In the genomic region with DNA sequence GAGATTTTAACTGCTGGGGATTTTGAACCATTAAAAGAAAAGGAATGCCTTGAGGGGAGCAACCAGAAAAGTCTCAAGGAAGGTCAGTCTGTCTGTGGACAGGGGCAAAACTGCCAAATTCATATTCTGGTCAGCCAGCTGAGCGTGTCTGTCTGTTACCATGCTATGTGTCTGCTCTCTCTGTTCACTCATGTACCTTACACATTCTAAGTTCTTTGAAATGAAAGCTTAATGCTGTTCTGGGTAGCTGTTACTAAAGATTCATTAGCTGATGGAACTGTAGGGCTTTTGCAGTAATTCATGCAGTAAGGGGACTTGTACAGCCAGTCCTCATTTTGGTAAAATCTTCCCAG, we compare ENCODE assay signal across 10 cellular contexts.
A peak's percentile ranks its signal among the peaks of the same experiment; 100 is the strongest.
DNase-seq lines count a peak whose midpoint lies in the region; ATAC-seq and TF ChIP-seq lines count a peak whose summit lies in the region.
"Had no signal": no experiment of that assay in that cellular context is flagged by ENCODE, and none has a peak within 500 bp of the region (broad histone marks: within the 10 kb centered on the region; RNA-seq: fewer than 3 reads in every experiment).

No MANE protein-coding gene starts in this region.

- H3K36me3 ChIP-seq in fibroblast of lung (ENCODE audit: control insufficient read depth, insufficient read depth, low read length) (no peaks in the 10 kb centered on the region), upper lobe of right lung (no peaks in the 10 kb centered on the region)

- no peaks in the 10 kb centered on the region for H3K27me3 Mint-ChIP-seq in activated CD4-positive, alpha-beta T cell treated with anti-CD3 and anti-CD28 coated beads, Interleukin-2, amount 10 ng/mL, durations not matched to agents 7 days and 5 days
- no peaks in the 10 kb centered on the region for H3K27me3 Mint-ChIP-seq in nephron progenitor cell (ENCODE audit: low read depth, poor library complexity)
- H3K27me3 Mint-ChIP-seq: natural killer cell treated with Interleukin-12 subunit alpha and Interleukin-12 subunit beta and Interleukin-15 and Interleukin-18, amount 100 ng/mL, for 72 hours had no signal

- H3K4me1 ChIP-seq in fibroblast of lung (ENCODE audit: control insufficient read depth, extremely low read depth, insufficient read depth, low read length) (peaks cover 9% of the 10 kb centered on the region), upper lobe of right lung (peaks cover 12% of the 10 kb centered on the region)

- ATAC-seq in upper lobe of right lung (no peak), GM18861 (IDR thresholded peaks at IDR 0.05; ENCODE audit: unreplicated experiment) (no peak), GM18867 (IDR thresholded peaks at IDR 0.05; ENCODE audit: unreplicated experiment) (no peak)
- ATAC-seq: natural killer cell treated with Interleukin-12 subunit alpha and Interleukin-12 subunit beta and Interleukin-15 and Interleukin-18, amount 100 ng/mL, for 72 hours had no signal

- H3K27me3 ChIP-seq in fibroblast of lung (ENCODE audit: control insufficient read depth, insufficient read depth, low read length) (no peaks in the 10 kb centered on the region), upper lobe of right lung (no peaks in the 10 kb centered on the region)

- H2AFZ ChIP-seq in fibroblast of lung (ENCODE audit: low read length) = no peak overlapping the region

- no peak for TF ChIP-seq POLR2A in erythroblast (IDR thresholded peaks at IDR 0.05; ENCODE audit: low read length)

- POLR2A ChIA-PET in activated CD4-positive, alpha-beta T cell treated with anti-CD3 and anti-CD28 coated beads, Interleukin-2, amount 10 ng/mL, durations not matched to agents 7 days and 5 days (lab: Charles Lee) = interaction anchor here (1.1 kb wide), 1 partner anchor 9 kb away, joined by 3 read pairs; no protein-coding TSS in a partner anchor

- H3K27ac ChIP-seq in fibroblast of lung (ENCODE audit: insufficient read depth, low read length) (peak overlapping the region; percentile 60), upper lobe of right lung (peak overlapping the region; percentile 81)

- CTCF ChIA-PET in activated CD4-positive, alpha-beta T cell treated with anti-CD3 and anti-CD28 coated beads, Interleukin-2, amount 10 ng/mL, durations not matched to agents 7 days and 5 days (lab: Charles Lee) = interaction anchor here (1.7 kb wide), 1 partner anchor 99 kb away, joined by 4 read pairs; no protein-coding TSS in a partner anchor

- H3K79me2 ChIP-seq in fibroblast of lung (ENCODE audit: control insufficient read depth, insufficient read depth, low read length) = no peaks in the 10 kb centered on the region

- no peaks in the 10 kb centered on the region for H3K9me3 Mint-ChIP-seq in activated CD4-positive, alpha-beta T cell treated with anti-CD3 and anti-CD28 coated beads, Interleukin-2, amount 10 ng/mL, durations not matched to agents 7 days and 5 days
- H3K9me3 Mint-ChIP-seq in nephron progenitor cell = no peaks in the 10 kb centered on the region
- H3K9me3 Mint-ChIP-seq: CD14-positive monocyte; natural killer cell treated with Interleukin-12 subunit alpha and Interleukin-12 subunit beta and Interleukin-15 and Interleukin-18, amount 100 ng/mL, for 72 hours had no signal

- no peak overlapping the region for H3K4me3 Mint-ChIP-seq in activated CD4-positive, alpha-beta T cell treated with anti-CD3 and anti-CD28 coated beads, Interleukin-2, amount 10 ng/mL, durations not matched to agents 7 days and 5 days
- peak overlapping the region; percentile 76 for H3K4me3 Mint-ChIP-seq in nephron progenitor cell
- H3K4me3 Mint-ChIP-seq: CD14-positive monocyte; natural killer cell treated with Interleukin-12 subunit alpha and Interleukin-12 subunit beta and Interleukin-15 and Interleukin-18, amount 100 ng/mL, for 72 hours had no signal

- no peak for DNase-seq in activated CD4-positive, alpha-beta T cell treated with anti-CD3 and anti-CD28 coated beads, Interleukin-2, amount 10 ng/mL, durations not matched to agents 7 days and 5 days
- no peak for DNase-seq in activated CD4-positive, alpha-beta T cell treated with anti-CD3 and anti-CD28 coated beads, Interleukin-2, amount 50 U/mL, for 4 hours
- DNase-seq in fibroblast of lung (ENCODE audit: low read depth in 2 of 2) (no peak), nephron progenitor cell (no peak), upper lobe of right lung (no peak), erythroblast (lab: John Stamatoyannopoulos, UW) (no peak)

- H3K4me1 Mint-ChIP-seq in activated CD4-positive, alpha-beta T cell treated with anti-CD3 and anti-CD28 coated beads, Interleukin-2, amount 10 ng/mL, durations not matched to agents 7 days and 5 days = peaks cover 32% of the 10 kb centered on the region
- H3K4me1 Mint-ChIP-seq in nephron progenitor cell = peaks cover 55% of the 10 kb centered on the region

- H3K4me2 ChIP-seq in fibroblast of lung (ENCODE audit: extremely low read depth, insufficient read depth, low read length) = peak overlapping the region; percentile 85

- TF ChIP-seq CTCF in fibroblast of lung (conservative IDR thresholded peaks at IDR 0.05 in 1 of 2, IDR thresholded peaks at IDR 0.05 in 1 of 2; ENCODE audit: low read depth in 1 of 2, low read length in 2 of 2) = no peak
- no peak for TF ChIP-seq CTCF in nephron progenitor cell (IDR thresholded peaks at IDR 0.05)
- TF ChIP-seq CTCF in upper lobe of right lung (IDR thresholded peaks at IDR 0.05) = no peak

- H3K36me3 Mint-ChIP-seq in activated CD4-positive, alpha-beta T cell treated with anti-CD3 and anti-CD28 coated beads, Interleukin-2, amount 10 ng/mL, durations not matched to agents 7 days and 5 days (ENCODE audit: low read depth) = no peaks in the 10 kb centered on the region
- H3K36me3 Mint-ChIP-seq in nephron progenitor cell (ENCODE audit: low read depth) = no peaks in the 10 kb centered on the region
- H3K36me3 Mint-ChIP-seq: CD14-positive monocyte; natural killer cell treated with Interleukin-12 subunit alpha and Interleukin-12 subunit beta and Interleukin-15 and Interleukin-18, amount 100 ng/mL, for 72 hours had no signal

- H3K9ac ChIP-seq in fibroblast of lung (ENCODE audit: insufficient read depth, low read length) = no peak overlapping the region

- H3K4me3 ChIP-seq in fibroblast of lung (replicated peaks in 1 of 4; ENCODE audit: control extremely low read depth in 1 of 4, insufficient read depth in 1 of 4, low read depth in 3 of 4, low read length in 4 of 4) = peak overlapping the region; percentile 3 to 48 (median 30)
- H3K4me3 ChIP-seq in upper lobe of right lung = peak overlapping the region; percentile 50

- H4K20me1 ChIP-seq in fibroblast of lung (ENCODE audit: control insufficient read depth, extremely low read depth, insufficient read depth, low read length) = no peaks in the 10 kb centered on the region

- H3K27ac Mint-ChIP-seq in activated CD4-positive, alpha-beta T cell treated with anti-CD3 and anti-CD28 coated beads, Interleukin-2, amount 10 ng/mL, durations not matched to agents 7 days and 5 days = peak overlapping the region; percentile 15
- H3K27ac Mint-ChIP-seq in nephron progenitor cell = peak overlapping the region; percentile 55
- H3K27ac Mint-ChIP-seq: CD14-positive monocyte; natural killer cell treated with Interleukin-12 subunit alpha and Interleukin-12 subunit beta and Interleukin-15 and Interleukin-18, amount 100 ng/mL, for 72 hours had no signal

- H3K9me3 ChIP-seq in fibroblast of lung (ENCODE audit: control insufficient read depth, insufficient read depth, low read depth, low read length) (no peaks in the 10 kb centered on the region), upper lobe of right lung (no peaks in the 10 kb centered on the region)

- intact Hi-C loops in upper lobe of right lung (cut with DNase I) = no loop called here
